ENCODE assay signal across 13 cellular contexts in genomic region chr17:61361084-61361483, GRCh38. TPM values are rescaled to one million over a fixed set of nuclear protein-coding genes. Genes with fewer than 3 reads are reported as not detected.
DNase-seq lines count a peak whose midpoint lies in the region; ATAC-seq and TF ChIP-seq lines count a peak whose summit lies in the region.
"Had no signal": no experiment of that assay in that cellular context is flagged by ENCODE, and none has a peak within 500 bp of the region (broad histone marks: within the 10 kb centered on the region; RNA-seq: fewer than 3 reads in every experiment).

No MANE protein-coding gene starts in this region.

- no peaks in the 10 kb centered on the region for H3K4me1 Mint-ChIP-seq in T-helper 2 cell treated with Interferon-gamma antibody and Interleukin-4, amounts not matched to agents 5 μg/mL and 100 μg/mL, for 36 hours (ENCODE audit: low read depth)

- H3K9me3 ChIP-seq in fibroblast of lung (ENCODE audit: control insufficient read depth, insufficient read depth, low read depth, low read length), result no peaks in the 10 kb centered on the region

- no peak overlapping the region for H3K4me3 Mint-ChIP-seq in T-helper 2 cell treated with Interferon-gamma antibody and Interleukin-4, amounts not matched to agents 5 μg/mL and 100 μg/mL, for 36 hours
- H3K4me3 Mint-ChIP-seq: activated T-cell treated with anti-CD3 and anti-CD28 coated beads, Interleukin-2, amount 50 U/mL, for 4 hours had no signal

- H3K4me2 ChIP-seq in fibroblast of lung (ENCODE audit: extremely low read depth, insufficient read depth, low read length), result peak overlapping the region; percentile 59

- H2AFZ ChIP-seq in fibroblast of lung (ENCODE audit: low read length), result no peak overlapping the region

- no peaks in the 10 kb centered on the region for H4K20me1 ChIP-seq in fibroblast of lung (ENCODE audit: control insufficient read depth, extremely low read depth, insufficient read depth, low read length)

- H3K4me3 ChIP-seq in fibroblast of lung (replicated peaks in 1 of 4; ENCODE audit: control extremely low read depth in 1 of 4, insufficient read depth in 1 of 4, low read depth in 3 of 4, low read length in 4 of 4), result no peak overlapping the region
- H3K4me3 ChIP-seq in skeletal muscle cell (ENCODE audit: low read depth, low read length), result no peak overlapping the region

- H3K36me3 ChIP-seq in fibroblast of lung (ENCODE audit: control insufficient read depth, insufficient read depth, low read length), result no peaks in the 10 kb centered on the region

- no peaks in the 10 kb centered on the region for H3K27me3 ChIP-seq in fibroblast of lung (ENCODE audit: control insufficient read depth, insufficient read depth, low read length)

- DNase-seq in EL, result peak; percentile 79
- peak; percentile 57 for DNase-seq in RPMI7951 (ENCODE audit: low read depth)
- DNase-seq in fibroblast of lung (ENCODE audit: low read depth in 2 of 2), result peak; percentile 82 to 92
- peak; percentile 58 for DNase-seq in skeletal muscle cell (ENCODE audit: low read depth)
- no peak for DNase-seq in stimulated activated CD4-positive, alpha-beta T cell treated with anti-CD3 and anti-CD28 coated beads, Interleukin-4, amount 100 ng/mL, for 4 hours
- DNase-seq in T-helper 2 cell treated with Interferon-gamma antibody and Interleukin-4, amounts not matched to agents 5 μg/mL and 100 μg/mL, for 36 hours (ENCODE audit: low spot score), result no peak
- DNase-seq: activated CD4-positive, alpha-beta T cell treated with anti-CD3 and anti-CD28 coated beads for 4 hours; activated T-cell treated with anti-CD3 and anti-CD28 coated beads, Interleukin-2, amount 50 U/mL, for 4 hours; stimulated activated CD4-positive, alpha-beta T cell treated with anti-CD3 and anti-CD28 coated beads, Interleukin-4, amount 100 ng/mL, for 24 hours; stimulated activated naive CD4-positive, alpha-beta T cell; T-helper 1 cell had no signal

- ATAC-seq in GM21381 (IDR thresholded peaks at IDR 0.05; ENCODE audit: unreplicated experiment), result no peak
- ATAC-seq: activated T-cell treated with anti-CD3 and anti-CD28 coated beads, Interleukin-2, amount 50 U/mL, for 4 hours had no signal

- H3K27me3 Mint-ChIP-seq in T-helper 2 cell treated with Interferon-gamma antibody and Interleukin-4, amounts not matched to agents 5 μg/mL and 100 μg/mL, for 36 hours (ENCODE audit: low read depth), result no peaks in the 10 kb centered on the region

- no peak overlapping the region for H3K9ac ChIP-seq in fibroblast of lung (ENCODE audit: insufficient read depth, low read length)

- no peak overlapping the region for H3K27ac Mint-ChIP-seq in T-helper 2 cell treated with Interferon-gamma antibody and Interleukin-4, amounts not matched to agents 5 μg/mL and 100 μg/mL, for 36 hours

- H3K27ac ChIP-seq in fibroblast of lung (ENCODE audit: insufficient read depth, low read length), result no peak overlapping the region

- peaks cover 14% of the 10 kb centered on the region for H3K4me1 ChIP-seq in fibroblast of lung (ENCODE audit: control insufficient read depth, extremely low read depth, insufficient read depth, low read length)

- TF ChIP-seq CTCF in fibroblast of lung (conservative IDR thresholded peaks at IDR 0.05 in 1 of 2, IDR thresholded peaks at IDR 0.05 in 1 of 2; ENCODE audit: low read depth in 1 of 2, low read length in 2 of 2), result no peak

- H3K79me2 ChIP-seq in fibroblast of lung (ENCODE audit: control insufficient read depth, insufficient read depth, low read length), result no peaks in the 10 kb centered on the region

- H3K36me3 Mint-ChIP-seq in T-helper 2 cell treated with Interferon-gamma antibody and Interleukin-4, amounts not matched to agents 5 μg/mL and 100 μg/mL, for 36 hours (ENCODE audit: low read depth), result no peaks in the 10 kb centered on the region

- H3K9me3 Mint-ChIP-seq in T-helper 2 cell treated with Interferon-gamma antibody and Interleukin-4, amounts not matched to agents 5 μg/mL and 100 μg/mL, for 36 hours, result no peaks in the 10 kb centered on the region
- H3K9me3 Mint-ChIP-seq: activated T-cell treated with anti-CD3 and anti-CD28 coated beads, Interleukin-2, amount 50 U/mL, for 4 hours had no signal

RNA-seq across cellular contexts. Expression of gene TBX2, which starts 38.6 kb away (rescaled TPM):
- total RNA-seq in RPMI7951 (2014; rRNA removed; shearing (Covaris generic)), result 20.9 and 24.9 TPM in 2 replicates
- total RNA-seq in fibroblast of lung, result 98.1 and 148 TPM in 2 replicates
- 40.5 and 64.9 TPM in 2 replicates for polyA plus RNA-seq in fibroblast of lung
- 86.7 and 151 TPM in 2 replicates for polyA plus RNA-seq in fibroblast of lung (2012)
- polyA minus RNA-seq in fibroblast of lung (ENCODE audit: low replicate concordance), result 102 and 172 TPM in 2 replicates
- total RNA-seq: pulmonary artery endothelial cell had no signal

Comparison
In these comparisons a context has a peak if more than half of its experiments do, and no peak if none do; other contexts are left out.
1. DNase-seq: peak in EL (single experiment), RPMI7951 (single experiment), fibroblast of lung (2 of 2) and skeletal muscle cell (single experiment); none in stimulated activated CD4-positive, alpha-beta T cell treated with anti-CD3 and anti-CD28 coated beads, Interleukin-4, amount 100 ng/mL, for 4 hours (0 of 2) and T-helper 2 cell treated with Interferon-gamma antibody and Interleukin-4, amounts not matched to agents 5 μg/mL and 100 μg/mL, for 36 hours (single experiment).